ENCODE assay signal across 24 cellular contexts in the genomic region with DNA sequence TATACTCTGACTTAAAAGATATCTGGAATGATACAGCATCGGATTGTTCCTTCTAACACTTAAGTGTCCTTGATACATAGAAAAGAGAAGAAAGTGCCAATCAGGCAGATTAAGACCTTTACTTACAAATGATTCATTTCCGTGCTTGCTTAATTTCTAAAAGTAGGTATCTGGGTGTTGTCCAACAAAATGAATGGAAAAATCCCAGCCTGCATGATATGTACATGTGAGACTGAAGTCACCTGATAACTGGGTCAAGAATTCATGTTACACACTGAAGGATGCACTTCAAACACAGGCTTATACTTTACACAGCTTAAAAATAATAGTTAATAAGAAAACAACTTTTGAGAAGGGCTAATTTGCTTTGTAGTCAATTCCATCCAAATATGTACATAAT. TPM values are rescaled to one million over a fixed set of nuclear protein-coding genes. Genes with fewer than 3 reads are reported as not detected.
DNase-seq lines count a peak whose midpoint lies in the region; ATAC-seq, FAIRE-seq and TF ChIP-seq lines count a peak whose summit lies in the region.
"Had no signal": no experiment of that assay in that cellular context is flagged by ENCODE, and none has a peak within 500 bp of the region (broad histone marks: within the 10 kb centered on the region; RNA-seq: fewer than 3 reads in every experiment).

No MANE protein-coding gene starts in this region.

- H3K4me1 Mint-ChIP-seq in nephron progenitor cell, result peaks cover 3% of the 10 kb centered on the region
- H3K4me1 Mint-ChIP-seq: CD4-positive, alpha-beta memory T cell had no signal

- no peaks in the 10 kb centered on the region for H3K36me3 ChIP-seq in mammary epithelial cell (ENCODE audit: insufficient read depth, low read length)
- H3K36me3 ChIP-seq: BLaER1 had no signal

- no peaks in the 10 kb centered on the region for H3K27me3 ChIP-seq in mammary epithelial cell (ENCODE audit: insufficient read depth, low read length)
- H3K27me3 ChIP-seq: BLaER1 had no signal

- CTCF ChIA-PET in mammary epithelial cell (lab: Charles Lee; ENCODE audit: low non-redundant PET), result no interaction called here

- no peaks in the 10 kb centered on the region for H3K79me2 ChIP-seq in mammary epithelial cell (ENCODE audit: insufficient read depth, low read length)

- no peak overlapping the region for H3K27ac ChIP-seq in mammary epithelial cell (ENCODE audit: insufficient read depth, low read depth, low read length)
- H3K27ac ChIP-seq: BLaER1, HL-60 had no signal

- peaks cover 2% of the 10 kb centered on the region for H3K9me3 Mint-ChIP-seq in nephron progenitor cell
- H3K9me3 Mint-ChIP-seq: H9, HFFc6 had no signal

- H3K4me1 ChIP-seq in mammary epithelial cell (ENCODE audit: insufficient read depth, low read length), result no peaks in the 10 kb centered on the region
- H3K4me1 ChIP-seq: BLaER1 had no signal

- no peak for TF ChIP-seq CTCF in mammary epithelial cell (conservative IDR thresholded peaks at IDR 0.05 in 1 of 2, IDR thresholded peaks at IDR 0.05 in 1 of 2; ENCODE audit: extremely low read depth in 1 of 2, insufficient read depth in 1 of 2, low read depth in 1 of 2, low read length in 2 of 2)
- no peak for TF ChIP-seq CTCF in fibroblast of mammary gland (conservative IDR thresholded peaks at IDR 0.05; ENCODE audit: control insufficient read depth, insufficient read depth, low read depth, low read length)
- no peak for TF ChIP-seq CTCF in retinal pigment epithelial cell (conservative IDR thresholded peaks at IDR 0.05; ENCODE audit: low read depth, low read length)
- no peak for TF ChIP-seq CTCF in nephron progenitor cell (IDR thresholded peaks at IDR 0.05)

- no peak overlapping the region for H2AFZ ChIP-seq in mammary epithelial cell (ENCODE audit: low read depth, low read length)

- no peak for ATAC-seq in HG03159 (IDR thresholded peaks at IDR 0.05; ENCODE audit: unreplicated experiment)
- ATAC-seq: GM12878, SK-N-SH treated with all-trans-retinoic acid at 6 μM for 48 hours had no signal

- intact Hi-C loops in mammary epithelial cell (cut with micrococcal nuclease), result no loop called here

- H4K20me1 ChIP-seq in mammary epithelial cell (ENCODE audit: insufficient read depth, low read length), result no peaks in the 10 kb centered on the region
- H4K20me1 ChIP-seq: BLaER1 had no signal

- no peak overlapping the region for H3K27ac Mint-ChIP-seq in nephron progenitor cell
- H3K27ac Mint-ChIP-seq: CD4-positive, alpha-beta memory T cell; H9; HFFc6 had no signal

- no peaks in the 10 kb centered on the region for H3K9me3 ChIP-seq in mammary epithelial cell (replicated peaks; ENCODE audit: insufficient read depth, low read length)
- H3K9me3 ChIP-seq: BLaER1 had no signal

- H3K4me3 ChIP-seq in mammary epithelial cell (replicated peaks in 1 of 3; ENCODE audit: insufficient read depth in 1 of 3, low read depth in 2 of 3, low read length in 3 of 3), result no peak overlapping the region
- H3K4me3 ChIP-seq in fibroblast of mammary gland (ENCODE audit: control insufficient read depth, low read depth, low read length), result no peak overlapping the region
- no peak overlapping the region for H3K4me3 ChIP-seq in retinal pigment epithelial cell (ENCODE audit: low read length)
- H3K4me3 ChIP-seq: BLaER1, GM12878 had no signal

- no peaks in the 10 kb centered on the region for H3K27me3 Mint-ChIP-seq in nephron progenitor cell (ENCODE audit: low read depth, poor library complexity)
- H3K27me3 Mint-ChIP-seq: CD4-positive, alpha-beta memory T cell had no signal

- FAIRE-seq in urothelium cell line (lab: Jason Lieb, UNC), result no peak
- FAIRE-seq: GM12878 had no signal

- dilution Hi-C loops in mammary epithelial cell (cut with HindIII; ENCODE audit: low sequenced_read_pairs), result no loop called here

- BruUV-seq in mammary epithelial cell (replicated peaks; lab: Mats Ljungman, UMichigan), result no TSS peak

- 53% methylated on average over 2 of the region's 2 CpGs for WGBS in mammary epithelial cell (ENCODE audit: low coverage, missing lambda C conversion rate)

- in situ Hi-C loops in mammary epithelial cell (cut with MboI; ENCODE audit: low sequenced_read_pairs in 2 of 2), result loop anchor here (25.0 kb wide), 2 partner anchors 379 to 1104 kb away; no protein-coding TSS in a partner anchor

- H3K9ac ChIP-seq in mammary epithelial cell (ENCODE audit: insufficient read depth, low read length), result no peak overlapping the region
- H3K9ac ChIP-seq: BLaER1 had no signal

- no peak overlapping the region for H3K4me3 Mint-ChIP-seq in nephron progenitor cell
- H3K4me3 Mint-ChIP-seq: CD4-positive, alpha-beta memory T cell; H9; HFFc6 had no signal

- H3K4me2 ChIP-seq in mammary epithelial cell (ENCODE audit: insufficient read depth, low read depth, low read length), result no peak overlapping the region
- H3K4me2 ChIP-seq: BLaER1 had no signal

- H3K36me3 Mint-ChIP-seq in nephron progenitor cell (ENCODE audit: low read depth), result no peaks in the 10 kb centered on the region
- H3K36me3 Mint-ChIP-seq: CD4-positive, alpha-beta memory T cell had no signal

- peak; percentile 71 for DNase-seq in NCI-H226
- DNase-seq in mammary epithelial cell, result peak; percentile 25
- DNase-seq in fibroblast of mammary gland (ENCODE audit: low read depth), result peak; percentile 12
- DNase-seq in retinal pigment epithelial cell (ENCODE audit: low read depth), result peak; percentile 83
- no peak for DNase-seq in urothelium cell line (ENCODE audit: low spot score)
- DNase-seq in NCI-H526 treated with DMSO at 0.1 percent for 48 hours (lab: John Stamatoyannopoulos, UW), result no peak
- DNase-seq in nephron progenitor cell, result no peak
- DNase-seq: ACHN; CD4-positive, alpha-beta memory T cell; DND-41; H9; HFFc6; KBM-7; NCI-H1092 treated with DMSO at 0.1 percent for 48 hours; NCI-H1436 treated with DMSO at 0.1 percent for 48 hours; NCI-H1930; NCI-H2227 treated with DMSO at 0.1 percent for 48 hours; NCI-H510A treated with DMSO at 0.1 percent for 48 hours; NCI-H82 had no signal

RNA-seq across cellular contexts. Expression of a gene that starts 25.2 kb away (rescaled TPM):
- 100 to 1,000 TPM in 1 of 2 donors, 10 to 100 TPM in 1; 20.0 to 124 TPM for total RNA-seq in mammary epithelial cell
- 13.0 TPM for polyA plus RNA-seq in mammary epithelial cell
- 24.5 TPM for polyA minus RNA-seq in mammary epithelial cell
- polyA plus RNA-seq: CD4-positive, alpha-beta memory T cell had no signal

Comparison
In these comparisons a context has a peak if more than half of its experiments do, and no peak if none do; other contexts are left out.
1. DNase-seq: peak in NCI-H226 (single experiment), mammary epithelial cell (single experiment), fibroblast of mammary gland (single experiment) and retinal pigment epithelial cell (single experiment); none in urothelium cell line (single experiment), NCI-H526 treated with DMSO at 0.1 percent for 48 hours (single experiment) and nephron progenitor cell (single experiment).